ENCODE assay signal across 12 cellular contexts in the genomic region with DNA sequence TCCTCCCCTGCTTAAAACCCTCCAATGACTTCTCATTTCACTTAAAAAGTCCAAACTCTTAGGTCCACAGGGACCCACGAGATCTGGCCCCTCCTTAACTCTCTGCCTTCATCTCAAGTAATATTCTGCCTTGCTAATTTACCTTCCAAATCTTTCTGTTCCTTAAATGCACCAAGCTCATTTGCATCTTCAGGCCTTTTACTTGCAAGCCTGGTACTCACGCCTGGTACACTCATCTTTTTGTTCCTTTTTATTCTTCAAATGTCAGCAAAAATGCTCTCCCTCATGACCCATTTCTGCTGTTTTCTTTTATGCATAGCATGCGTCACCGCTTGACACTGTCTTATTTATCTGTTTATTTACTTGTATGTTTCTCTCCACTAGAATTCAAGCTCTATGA. TPM values are rescaled to one million over a fixed set of nuclear protein-coding genes. Genes with fewer than 3 reads are reported as not detected.
DNase-seq lines count a peak whose midpoint lies in the region; ATAC-seq, FAIRE-seq and TF ChIP-seq lines count a peak whose summit lies in the region.
"Had no signal": no experiment of that assay in that cellular context is flagged by ENCODE, and none has a peak within 500 bp of the region (broad histone marks: within the 10 kb centered on the region; RNA-seq: fewer than 3 reads in every experiment).

No MANE protein-coding gene starts in this region.

- H3K9me3 ChIP-seq in GM12878 (replicated peaks; ENCODE audit: control insufficient read depth, insufficient read depth, low read length) (peaks cover 4% of the 10 kb centered on the region; the same call in 2 of the 3 replicates), H9 (ENCODE audit: control insufficient read depth, low read depth, low read length) (no peaks in the 10 kb centered on the region)
- H3K9me3 ChIP-seq: body of pancreas had no signal

- RAD21 ChIA-PET in GM12878 (lab: Charles Lee; ENCODE audit: unreplicated experiment), result interaction anchor here (0.9 to 19.4 kb wide), 10 partner anchors 9 to 573 kb away, joined by 3 to 294 read pairs (median 11); no protein-coding TSS in a partner anchor

- no peak overlapping the region for H3K4me3 Mint-ChIP-seq in activated CD4-positive, alpha-beta T cell treated with anti-CD3 and anti-CD28 coated beads for 36 hours
- H3K4me3 Mint-ChIP-seq in stimulated activated naive B cell treated with anti-CD40 and anti-IgM and Interleukin-4, amounts not matched to agents 10 μg/mL and 1 μg/mL and 100 μg/mL, for 72 hours, result peak overlapping the region; percentile 24 to 89
- H3K4me3 Mint-ChIP-seq in H9, result no peak overlapping the region

- TF ChIP-seq CTCF in GM12878 (IDR thresholded peaks at IDR 0.05 in 2 of 3, conservative IDR thresholded peaks at IDR 0.05 in 1 of 3; ENCODE audit: control insufficient read depth in 2 of 3, extremely low read depth in 1 of 3, insufficient read depth in 1 of 3, low read depth in 3 of 3, low read length in 3 of 3) (no peak), H9 (conservative IDR thresholded peaks at IDR 0.05) (no peak)

- TF ChIP-seq EP300 in GM12878 (IDR thresholded peaks at IDR 0.05; ENCODE audit: borderline replicate concordance in 1 of 2, control insufficient read depth in 1 of 2, low read depth in 2 of 2, low read length in 2 of 2), result no peak

- no peak for FAIRE-seq in GM12878 (lab: Jason Lieb, UNC)
- FAIRE-seq: A204.1, TTC549 had no signal

- no peaks in the 10 kb centered on the region for H3K27me3 Mint-ChIP-seq in activated CD4-positive, alpha-beta T cell treated with anti-CD3 and anti-CD28 coated beads for 36 hours
- H3K27me3 Mint-ChIP-seq in stimulated activated naive B cell treated with anti-CD40 and anti-IgM and Interleukin-4, amounts not matched to agents 10 μg/mL and 1 μg/mL and 100 μg/mL, for 72 hours, result no peaks in the 10 kb centered on the region
- H3K27me3 Mint-ChIP-seq in H9 (ENCODE audit: low read depth), result no peaks in the 10 kb centered on the region

- no peaks in the 10 kb centered on the region for H3K27me3 ChIP-seq in GM12878 (replicated peaks in 1 of 2; ENCODE audit: control insufficient read depth in 2 of 2, insufficient read depth in 2 of 2, low read length in 1 of 2)
- no peaks in the 10 kb centered on the region for H3K27me3 ChIP-seq in H9 (ENCODE audit: insufficient read depth, low read length)
- H3K27me3 ChIP-seq: body of pancreas, foreskin keratinocyte had no signal

- ATAC-seq in activated CD4-positive, alpha-beta T cell treated with anti-CD3 and anti-CD28 coated beads for 36 hours, result peak; percentile 30
- ATAC-seq in HG02981 (IDR thresholded peaks at IDR 0.05; ENCODE audit: unreplicated experiment) (peak; percentile 31), GM12878 (peak; percentile 1; the same call in 1 of the 3 replicates), GM21723 (IDR thresholded peaks at IDR 0.05; ENCODE audit: unreplicated experiment) (no peak)
- peak; percentile 78 to 83 for ATAC-seq in stimulated activated naive B cell treated with anti-CD40 and anti-IgM and Interleukin-4, amounts not matched to agents 10 μg/mL and 1 μg/mL and 100 μg/mL, for 72 hours (replicated peaks)
- ATAC-seq: body of pancreas, foreskin keratinocyte had no signal

- peaks cover 26% of the 10 kb centered on the region for H3K4me1 ChIP-seq in GM12878 (ENCODE audit: control insufficient read depth, insufficient read depth, low read length)
- no peaks in the 10 kb centered on the region for H3K4me1 ChIP-seq in H9 (ENCODE audit: insufficient read depth, low read length)
- H3K4me1 ChIP-seq: body of pancreas had no signal

- H3K4ac ChIP-seq in H9 (ENCODE audit: low read depth, low read length), result no peak overlapping the region

- no TSS peak for BruUV-seq in GM12878 (replicated peaks; lab: Mats Ljungman, UMichigan)

- H3K56ac ChIP-seq in H9 (ENCODE audit: insufficient read length, low read depth, low read length), result no peak overlapping the region

- H3K23me2 ChIP-seq in H9 (ENCODE audit: insufficient read length, low read depth, low read length, poor library complexity, severe bottlenecking), result no peaks in the 10 kb centered on the region

- H3K4me1 Mint-ChIP-seq in activated CD4-positive, alpha-beta T cell treated with anti-CD3 and anti-CD28 coated beads for 36 hours, result peaks cover 78% of the 10 kb centered on the region
- peaks cover 46 to 69% of the 10 kb centered on the region in 2 donors for H3K4me1 Mint-ChIP-seq in stimulated activated naive B cell treated with anti-CD40 and anti-IgM and Interleukin-4, amounts not matched to agents 10 μg/mL and 1 μg/mL and 100 μg/mL, for 72 hours
- 0 out of 4 replicates have a peak, but pooled peaks cover 0 to 2% of the 10 kb centered on the region in 2 experiments for H3K4me1 Mint-ChIP-seq in H9

- H2BK120ac ChIP-seq in H9 (ENCODE audit: low read depth, low read length, poor library complexity, severe bottlenecking), result no peak overlapping the region

- H4K20me1 ChIP-seq in GM12878 (ENCODE audit: control insufficient read depth, insufficient read depth) (no peaks in the 10 kb centered on the region), H9 (ENCODE audit: control insufficient read depth, insufficient read depth, insufficient read length) (no peaks in the 10 kb centered on the region)

- no peaks in the 10 kb centered on the region for H3K36me3 ChIP-seq in GM12878 (ENCODE audit: control insufficient read depth in 2 of 2, insufficient read depth in 2 of 2, low read length in 1 of 2)

- in situ Hi-C loops in GM12878 (cut with MboI), result no loop called here

- H2BK15ac ChIP-seq in H9 (ENCODE audit: low read depth, low read length), result no peak overlapping the region

- peaks cover 5% of the 10 kb centered on the region for H3K9me3 Mint-ChIP-seq in activated CD4-positive, alpha-beta T cell treated with anti-CD3 and anti-CD28 coated beads for 36 hours (ENCODE audit: low read depth)
- peaks cover 3 to 7% of the 10 kb centered on the region in 2 donors for H3K9me3 Mint-ChIP-seq in stimulated activated naive B cell treated with anti-CD40 and anti-IgM and Interleukin-4, amounts not matched to agents 10 μg/mL and 1 μg/mL and 100 μg/mL, for 72 hours
- peaks cover 6 to 8% of the 10 kb centered on the region in 2 experiments; a peak in 4 of 5 replicates for H3K9me3 Mint-ChIP-seq in H9

- no peak overlapping the region for H3T11ph ChIP-seq in H9 (ENCODE audit: low read length)

- no peak overlapping the region for H2BK5ac ChIP-seq in H9 (ENCODE audit: insufficient read length, low read length)

- POLR2A ChIA-PET in activated CD4-positive, alpha-beta T cell treated with anti-CD3 and anti-CD28 coated beads for 36 hours (lab: Charles Lee), result interaction anchor here (0.7 to 1.4 kb wide), 3 partner anchors 8 to 116 kb away, joined by 3 to 5 read pairs (median 4); no protein-coding TSS in a partner anchor
- POLR2A ChIA-PET in GM12878 (lab: Charles Lee), result interaction anchor here (0.7 to 11.7 kb wide), 8 partner anchors 9 to 140 kb away, joined by 3 to 246 read pairs (median 8); no protein-coding TSS in a partner anchor

- H2AFZ ChIP-seq in GM12878 (ENCODE audit: control insufficient read depth, low read depth, low read length), result no peak overlapping the region
- no peak overlapping the region for H2AFZ ChIP-seq in H9 (ENCODE audit: low read length)

- no peak overlapping the region for H3K23ac ChIP-seq in H9 (ENCODE audit: insufficient read length, low read depth, low read length)

- 0% methylated on average over 4 of the region's 4 CpGs for WGBS in GM12878 (ENCODE audit: insufficient coverage, insufficient replicate concordance, low lambda C conversion rate, missing lambda C conversion rate)
- no CpG with 5 or more reads among the region's 4 CpGs for WGBS in H9 (ENCODE audit: extremely low coverage, insufficient read length, low lambda C conversion rate)

- SMC1A ChIA-PET in GM12878 (lab: Charles Lee; ENCODE audit: uncharacterized antibody, unreplicated experiment), result interaction anchor here (0.6 to 31.8 kb wide), 14 partner anchors 1 to 1394 kb away, joined by 3 to 537 read pairs (median 5); a partner anchor contains a TSS

- no peak overlapping the region for H2BK12ac ChIP-seq in H9 (ENCODE audit: insufficient read length, low read depth, low read length)

- peak overlapping the region; percentile 95 for H3K27ac ChIP-seq in GM12878 (ENCODE audit: control insufficient read depth, insufficient read depth)
- H3K27ac ChIP-seq in H9 (ENCODE audit: insufficient read length, low read depth, low read length), result no peak overlapping the region
- H3K27ac ChIP-seq: foreskin keratinocyte had no signal

- peak overlapping the region; percentile 19 for H3K4me3 ChIP-seq in GM12878
- H3K4me3 ChIP-seq: body of pancreas had no signal

- H3K79me1 ChIP-seq in H9 (ENCODE audit: insufficient read depth, low read depth, low read length, poor library complexity, severe bottlenecking), result no peaks in the 10 kb centered on the region

- CTCF ChIA-PET in activated CD4-positive, alpha-beta T cell treated with anti-CD3 and anti-CD28 coated beads for 36 hours (lab: Charles Lee), result interaction anchor here (0.6 to 5.3 kb wide), 9 partner anchors 10 to 106 kb away, joined by 3 to 41 read pairs (median 4); no protein-coding TSS in a partner anchor
- CTCF ChIA-PET in GM12878 (lab: Yijun Ruan, JAX), result interaction anchor here (0.5 to 31.2 kb wide), 15 partner anchors 9 to 1114 kb away, joined by 3 to 534 read pairs (median 5); no protein-coding TSS in a partner anchor

- H4K5ac ChIP-seq in H9 (ENCODE audit: insufficient read length, low read depth, low read length), result no peak overlapping the region

- peaks cover 51% of the 10 kb centered on the region for H3K79me2 ChIP-seq in GM12878 (ENCODE audit: control insufficient read depth, insufficient read depth, low read length)
- H3K79me2 ChIP-seq in H9 (ENCODE audit: insufficient read depth, low read length), result no peaks in the 10 kb centered on the region

- H4K91ac ChIP-seq in H9 (ENCODE audit: insufficient read length, low read depth, low read length), result no peak overlapping the region

- no peak overlapping the region for H2BK20ac ChIP-seq in H9 (ENCODE audit: low read depth, low read length, poor library complexity, severe bottlenecking)

- no peak overlapping the region for H4K8ac ChIP-seq in H9 (replicated peaks; ENCODE audit: insufficient read length, low read depth, low read length)

- H3K27ac Mint-ChIP-seq in activated CD4-positive, alpha-beta T cell treated with anti-CD3 and anti-CD28 coated beads for 36 hours, result peak overlapping the region; percentile 97
- peak overlapping the region; percentile 98 for H3K27ac Mint-ChIP-seq in stimulated activated naive B cell treated with anti-CD40 and anti-IgM and Interleukin-4, amounts not matched to agents 10 μg/mL and 1 μg/mL and 100 μg/mL, for 72 hours
- H3K27ac Mint-ChIP-seq in H9, result no peak overlapping the region

- no peak overlapping the region for H2AK5ac ChIP-seq in H9 (ENCODE audit: insufficient read length, low read length)

- TF ChIP-seq RAD21 in GM12878 (IDR thresholded peaks at IDR 0.05; ENCODE audit: insufficient read depth, low read depth, low read length), result no peak

- peaks cover 33% of the 10 kb centered on the region for H3K36me3 Mint-ChIP-seq in activated CD4-positive, alpha-beta T cell treated with anti-CD3 and anti-CD28 coated beads for 36 hours (ENCODE audit: low read depth)
- H3K36me3 Mint-ChIP-seq in stimulated activated naive B cell treated with anti-CD40 and anti-IgM and Interleukin-4, amounts not matched to agents 10 μg/mL and 1 μg/mL and 100 μg/mL, for 72 hours, result peaks cover 51 to 63% of the 10 kb centered on the region in 2 donors
- H3K36me3 Mint-ChIP-seq in H9 (ENCODE audit: insufficient read depth in 1 of 3, low read depth in 3 of 3), result peaks cover 0 to 8% (median 3%) of the 10 kb centered on the region in 3 experiments; a peak in 4 of 7 replicates

- H3K9ac ChIP-seq in GM12878 (ENCODE audit: control insufficient read depth, insufficient read depth, low read length), result peak overlapping the region; percentile 3; the same call in 1 of the 2 replicates
- no peak overlapping the region for H3K9ac ChIP-seq in H9 (ENCODE audit: extremely low read depth, insufficient read length, low read length)

- no peak overlapping the region for H3K18ac ChIP-seq in H9 (ENCODE audit: insufficient read length, low read depth, low read length)

- no peak for DNase-seq in activated CD4-positive, alpha-beta T cell treated with anti-CD3 and anti-CD28 coated beads for 36 hours
- DNase-seq in activated CD4-positive, alpha-beta T cell treated with anti-CD3 and anti-CD28 coated beads for 4 hours, result no peak
- DNase-seq in GM12878 (ENCODE audit: low read depth, low spot score) (no peak), H9 (no peak), SIG-M5 (lab: John Stamatoyannopoulos, UW) (no peak)
- peak; percentile 53 for DNase-seq in stimulated activated naive B cell treated with anti-CD40 and anti-IgM and Interleukin-4, amounts not matched to agents 10 μg/mL and 1 μg/mL and 100 μg/mL, for 72 hours
- DNase-seq: foreskin keratinocyte had no signal

- intact Hi-C loops in activated CD4-positive, alpha-beta T cell treated with anti-CD3 and anti-CD28 coated beads for 36 hours (cut with DNase I, micrococcal nuclease), result loop anchor here (1.0 to 5.0 kb wide), 2 partner anchors 8 to 152 kb away; no protein-coding TSS in a partner anchor
- intact Hi-C loops in GM12878 (cut with micrococcal nuclease; ENCODE audit: unreplicated experiment), result no loop called here

- no peak for TF ChIP-seq POLR2A in GM12878 (IDR thresholded peaks at IDR 0.05; ENCODE audit: low read depth, low read length)

- H3K14ac ChIP-seq in H9 (ENCODE audit: insufficient read depth, low read length), result no peak overlapping the region

- H3K4me2 ChIP-seq in GM12878 (ENCODE audit: control insufficient read depth, insufficient read depth) (peak overlapping the region; percentile 93; the same call in 1 of the 2 replicates), H9 (ENCODE audit: insufficient read depth, insufficient read length, low read length) (no peak overlapping the region)

RNA-seq across cellular contexts. Expression of a gene that starts 2.7 kb away (rescaled TPM):
- 100 to 1,000 TPM; 161 to 188 TPM for total RNA-seq in activated CD4-positive, alpha-beta T cell treated with anti-CD3 and anti-CD28 coated beads for 36 hours
- 126 and 131 TPM in 2 replicates for total RNA-seq in GM12878 (2013; cell fraction: nucleolus; rRNA removed)
- 23.9 and 25.2 TPM in 2 replicates for total RNA-seq in GM12878 (2014; rRNA removed)
- total RNA-seq in GM12878 (2014; rRNA removed; fragmentation: Illumina TruSeq; extraction: Trizol), result 52.1 and 57.1 TPM in 2 replicates
- total RNA-seq in GM12878 (2021), result 135 and 141 TPM in 2 replicates
- 45.3 TPM for polyA plus RNA-seq in GM12878 (2011; ENCODE audit: low read depth)
- polyA plus RNA-seq in GM12878 (2011; rRNA removed), result 96.8 and 110 TPM in 2 replicates
- 103 and 160 TPM in 2 replicates for polyA plus RNA-seq in GM12878 (2011; cell fraction: cytosol; rRNA removed)
- 112 and 138 TPM in 2 replicates for polyA plus RNA-seq in GM12878 (2011; cell fraction: nucleus; rRNA removed)
- 115 and 116 TPM in 2 replicates for polyA plus RNA-seq in GM12878 (2012)
- 185 and 188 TPM in 2 replicates for polyA plus RNA-seq in GM12878 (2014; fragmentation: Illumina TruSeq; extraction: Trizol)
- 10 to 100 TPM; 23.1 to 28.6 TPM for polyA plus RNA-seq in GM12878 (2014; fragmentation: Nextera tagmentation; extraction: Ambion mirVana)
- 66.7 and 68.8 TPM in 2 replicates for polyA plus RNA-seq in GM12878 (2014; rRNA removed)
- polyA plus RNA-seq in GM12878 (2016; fragmentation: Nextera tagmentation; extraction: Ambion mirVana), result 10 to 100 TPM; 71.2 to 77.5 TPM
- polyA minus RNA-seq in GM12878 (2011; rRNA and poly(A)+ RNA removed), result 114 and 136 TPM in 2 replicates
- 56.0 and 63.3 TPM in 2 replicates for polyA minus RNA-seq in GM12878 (2011; cell fraction: cytosol; rRNA and poly(A)+ RNA removed)
- 84.1 and 152 TPM in 2 replicates for polyA minus RNA-seq in GM12878 (2011; cell fraction: nucleus; rRNA and poly(A)+ RNA removed)
- 5.1 and 6.2 TPM in 2 replicates for total RNA-seq in H9 (2021)

Comparison
In these comparisons a context has a peak if more than half of its experiments do, and no peak if none do; other contexts are left out.
1. H3K27ac Mint-ChIP-seq: peak in activated CD4-positive, alpha-beta T cell treated with anti-CD3 and anti-CD28 coated beads for 36 hours (single experiment) and stimulated activated naive B cell treated with anti-CD40 and anti-IgM and Interleukin-4, amounts not matched to agents 10 μg/mL and 1 μg/mL and 100 μg/mL, for 72 hours (single experiment); none in H9 (0 of 3).
2. H3K4me3 Mint-ChIP-seq: peak in stimulated activated naive B cell treated with anti-CD40 and anti-IgM and Interleukin-4, amounts not matched to agents 10 μg/mL and 1 μg/mL and 100 μg/mL, for 72 hours (2 of 2); none in activated CD4-positive, alpha-beta T cell treated with anti-CD3 and anti-CD28 coated beads for 36 hours (single experiment) and H9 (0 of 2).